In genomic region chr1:34911465-34911864, GRCh38 we compare ENCODE assay signal across 25 cellular contexts. TPM values are rescaled to one million over a fixed set of nuclear protein-coding genes. Genes with fewer than 3 reads are reported as not detected.
"Had no signal": no experiment of that assay in that cellular context is flagged by ENCODE, and none has a peak within 500 bp of the region (broad histone marks: within the 10 kb centered on the region; RNA-seq: fewer than 3 reads in every experiment).

No MANE protein-coding gene starts in this region.

- DNase-seq: islet precursor cell; left ventricle myocardium inferior; mesendoderm; mucosa of descending colon; naive thymus-derived CD4-positive, alpha-beta T cell; pancreas; retina; right cardiac atrium; stimulated activated CD4-positive, alpha-beta T cell treated with anti-CD3 and anti-CD28 coated beads, Interleukin-12 subunit alpha, Interleukin-12 subunit beta, amount 100 ng/mL, for 4 hours; stimulated activated CD4-positive, alpha-beta T cell treated with anti-CD3 and anti-CD28 coated beads, Interleukin-15, amount 100 ng/mL, for 24 hours; stimulated activated CD4-positive, alpha-beta T cell treated with anti-CD3 and anti-CD28 coated beads, Interleukin-2, amount 100 ng/mL, for 24 hours; stimulated activated CD4-positive, alpha-beta T cell treated with anti-CD3 and anti-CD28 coated beads, Interleukin-4, amount 100 ng/mL, for 1 hour; stimulated activated naive B cell treated with anti-CD40 and anti-IgM and Interleukin-4, amounts not matched to agents 10 μg/mL and 1 μg/mL and 100 μg/mL, for 72 hours; stimulated activated naive CD8-positive, alpha-beta T cell treated with anti-CD3 and anti-CD28 coated beads, Interleukin-15, Interleukin-2, amounts not matched to agents 100 U/mL and 50 U/mL, for 24 hours; stomach; uterus had no signal

- H3K36me3 Mint-ChIP-seq: mesothelial cell of epicardium; naive thymus-derived CD4-positive, alpha-beta T cell; natural killer cell treated with Interleukin-12 subunit alpha and Interleukin-12 subunit beta and Interleukin-15 and Interleukin-18, amount 100 ng/mL, for 72 hours; type B pancreatic cell had no signal

- ATAC-seq: mucosa of descending colon; naive thymus-derived CD4-positive, alpha-beta T cell; natural killer cell treated with Interleukin-12 subunit alpha and Interleukin-12 subunit beta and Interleukin-15 and Interleukin-18, amount 100 ng/mL, for 72 hours; pancreas; right cardiac atrium; sciatic nerve; stimulated activated naive B cell treated with anti-CD40 and anti-IgM and Interleukin-4, amounts not matched to agents 10 μg/mL and 1 μg/mL and 100 μg/mL, for 72 hours; stimulated activated naive CD8-positive, alpha-beta T cell treated with anti-CD3 and anti-CD28 coated beads, Interleukin-15, Interleukin-2, amounts not matched to agents 100 U/mL and 50 U/mL, for 24 hours had no signal

- H3K4me1 Mint-ChIP-seq: mesothelial cell of epicardium; stimulated activated naive B cell treated with anti-CD40 and anti-IgM and Interleukin-4, amounts not matched to agents 10 μg/mL and 1 μg/mL and 100 μg/mL, for 72 hours had no signal

- H3K27ac ChIP-seq: left ventricle myocardium inferior, pancreas, prostate gland, skin epidermis, stomach, suprapubic skin, tibial nerve, uterus had no signal

- H3K27ac Mint-ChIP-seq: mesothelial cell of epicardium; naive thymus-derived CD4-positive, alpha-beta T cell; natural killer cell treated with Interleukin-12 subunit alpha and Interleukin-12 subunit beta and Interleukin-15 and Interleukin-18, amount 100 ng/mL, for 72 hours; stimulated activated naive B cell treated with anti-CD40 and anti-IgM and Interleukin-4, amounts not matched to agents 10 μg/mL and 1 μg/mL and 100 μg/mL, for 72 hours; type B pancreatic cell had no signal

- H3K9me3 Mint-ChIP-seq: mesothelial cell of epicardium; natural killer cell treated with Interleukin-12 subunit alpha and Interleukin-12 subunit beta and Interleukin-15 and Interleukin-18, amount 100 ng/mL, for 72 hours; stimulated activated naive B cell treated with anti-CD40 and anti-IgM and Interleukin-4, amounts not matched to agents 10 μg/mL and 1 μg/mL and 100 μg/mL, for 72 hours; type B pancreatic cell had no signal

- H3K4me3 Mint-ChIP-seq: mesothelial cell of epicardium; naive thymus-derived CD4-positive, alpha-beta T cell; natural killer cell treated with Interleukin-12 subunit alpha and Interleukin-12 subunit beta and Interleukin-15 and Interleukin-18, amount 100 ng/mL, for 72 hours; stimulated activated naive B cell treated with anti-CD40 and anti-IgM and Interleukin-4, amounts not matched to agents 10 μg/mL and 1 μg/mL and 100 μg/mL, for 72 hours; type B pancreatic cell had no signal

RNA-seq across cellular contexts. Expression of gene DLGAP3, which starts 18.0 kb away (rescaled TPM):
- total RNA-seq: osteoblast had no signal
